Comparison of ENCODE assay signal across 23 cellular contexts in genomic region chr6:64990652-64991304, GRCh38.
"Had no signal": no experiment of that assay in that cellular context is flagged by ENCODE, and none has a peak within 500 bp of the region (broad histone marks: within the 10 kb centered on the region; RNA-seq: fewer than 3 reads in every experiment).

No MANE protein-coding gene starts in this region.

- H3K4me1 ChIP-seq: esophagus squamous epithelium, gastroesophageal sphincter, left ventricle myocardium inferior, psoas muscle, right lobe of liver, suprapubic skin, thyroid gland had no signal

- H3K27ac ChIP-seq: dorsolateral prefrontal cortex, esophagus squamous epithelium, gastroesophageal sphincter, left ventricle myocardium inferior, psoas muscle, right lobe of liver, suprapubic skin, thyroid gland had no signal

- H3K9me3 ChIP-seq: esophagus squamous epithelium, gastroesophageal sphincter, left ventricle myocardium inferior, psoas muscle, right lobe of liver, suprapubic skin, thyroid gland had no signal

- H3K36me3 ChIP-seq: esophagus squamous epithelium, gastroesophageal sphincter, left ventricle myocardium inferior, right lobe of liver, suprapubic skin, thyroid gland had no signal

- ATAC-seq: gastroesophageal sphincter; left cardiac atrium; psoas muscle; right lobe of liver; stimulated activated effector memory CD8-positive, alpha-beta T cell treated with anti-CD3 and anti-CD28 coated beads, Interleukin-12 subunit alpha, Interleukin-12 subunit beta, amount 100 ng/mL, for 72 hours; stimulated activated naive CD8-positive, alpha-beta T cell treated with anti-CD3 and anti-CD28 coated beads, Interleukin-15, Interleukin-2, amounts not matched to agents 100 U/mL and 50 U/mL, for 24 hours had no signal

- DNase-seq: cortex of kidney; dorsolateral prefrontal cortex; effector memory CD4-positive, alpha-beta T cell; esophagus squamous epithelium; foreskin fibroblast; glutamatergic neuron; kidney; left cardiac atrium; left ventricle myocardium inferior; mesenchymal stem cell; midbrain; naive B cell; psoas muscle; retina; right lobe of liver; stimulated activated CD4-positive, alpha-beta T cell treated with anti-CD3 and anti-CD28 coated beads, Interleukin-4, amount 100 ng/mL, for 1 hour; stimulated activated CD8-positive, alpha-beta memory T cell treated with anti-CD3 and anti-CD28 coated beads, Interleukin-4, amount 100 ng/mL, for 48 hours; stimulated activated naive CD8-positive, alpha-beta T cell treated with anti-CD3 and anti-CD28 coated beads, Interleukin-15, Interleukin-2, amounts not matched to agents 100 U/mL and 50 U/mL, for 24 hours; thyroid gland had no signal

- H3K27me3 ChIP-seq: dorsolateral prefrontal cortex, esophagus squamous epithelium, gastroesophageal sphincter, right lobe of liver, suprapubic skin, thyroid gland had no signal

- H3K4me3 ChIP-seq: dorsolateral prefrontal cortex, esophagus squamous epithelium, gastroesophageal sphincter, left ventricle myocardium inferior, lung, psoas muscle, right lobe of liver, suprapubic skin, thyroid gland had no signal
